ENCODE assay signal across 9 cellular contexts in genomic region chr7:143279186-143280098, GRCh38. TPM values are rescaled to one million over a fixed set of nuclear protein-coding genes. Genes with fewer than 3 reads are reported as not detected.
A peak's percentile ranks its signal among the peaks of the same experiment; 100 is the strongest.
DNase-seq lines count a peak whose midpoint lies in the region; ATAC-seq and TF ChIP-seq lines count a peak whose summit lies in the region.
"Had no signal": no experiment of that assay in that cellular context is flagged by ENCODE, and none has a peak within 500 bp of the region (broad histone marks: within the 10 kb centered on the region; RNA-seq: fewer than 3 reads in every experiment).

No MANE protein-coding gene starts in this region.

- peak overlapping the region; percentile 36 to 41 for H3K27ac ChIP-seq in prostate gland

- in situ Hi-C loops in GM13977 (cut with MboI; ENCODE audit: low pct_unique_long_range_greater_than_20kb, low sequenced_read_pairs, unreplicated experiment): no loop called here

- H3K4me3 ChIP-seq in fibroblast of pulmonary artery (replicated peaks; ENCODE audit: low read depth, low read length) (no peak overlapping the region), prostate gland (no peak overlapping the region)

- 31% methylated on average over 8 of the region's 8 CpGs for WGBS in prostate gland

- TF ChIP-seq CTCF in fibroblast of pulmonary artery (IDR thresholded peaks at IDR 0.05; ENCODE audit: low read length, missing control alignments) (no peak), prostate gland (IDR thresholded peaks at IDR 0.05) (no peak), GM13977 (IDR thresholded peaks at IDR 0.05; ENCODE audit: extremely low read depth, insufficient read depth, missing control alignments) (no peak)

- ATAC-seq in left colon: no peak
- ATAC-seq in HG03097 (IDR thresholded peaks at IDR 0.05; ENCODE audit: low FRiP score, unreplicated experiment): no peak

- DNase-seq in H4 (ENCODE audit: low spot score): peak; percentile 55
- peak; percentile 88 for DNase-seq in SW480 (ENCODE audit: low spot score)
- DNase-seq in fibroblast of pulmonary artery (ENCODE audit: low read depth): peak; percentile 94
- peak; percentile 40 for DNase-seq in prostate gland (ENCODE audit: low spot score)
- no peak for DNase-seq in 8988T
- no peak for DNase-seq in left colon
- no peak for DNase-seq in GM13977 (ENCODE audit: low spot score)

- no peaks in the 10 kb centered on the region for H3K9me3 ChIP-seq in prostate gland

- TF ChIP-seq POLR2A in prostate gland (IDR thresholded peaks at IDR 0.05): no peak

- intact Hi-C loops in prostate gland (cut with DNase I): no loop called here
- intact Hi-C loops in left colon (cut with DNase I, micrococcal nuclease): no loop called here

- no peaks in the 10 kb centered on the region for H3K27me3 ChIP-seq in prostate gland (replicated peaks; ENCODE audit: insufficient read depth)

- no peaks in the 10 kb centered on the region for H3K36me3 ChIP-seq in prostate gland

- no peaks in the 10 kb centered on the region for H3K4me1 ChIP-seq in prostate gland (replicated peaks)

RNA-seq across cellular contexts. Expression of gene TMEM139, which starts 5.3 kb away (rescaled TPM):
- total RNA-seq in H4 (2014; rRNA removed; shearing (Covaris generic)): 0.62 and 1.2 TPM in 2 replicates
- total RNA-seq in prostate gland (1 to 10 TPM in 1 of 2 donors, under 1 TPM in 1; 0.51 to 7.7 TPM), left colon (10 to 100 TPM; 21.8 to 54.1 TPM)

RNA-seq across cellular contexts. Expression of gene CASP2, which starts 8.7 kb away (rescaled TPM):
- 20.2 and 37.7 TPM in 2 replicates for total RNA-seq in H4 (2014; rRNA removed; shearing (Covaris generic))
- total RNA-seq in prostate gland (10 to 100 TPM; 19.6 to 20.2 TPM), left colon (10 to 100 TPM; 29.9 to 39.4 TPM)

RNA-seq across cellular contexts. Expression of gene GSTK1, which starts 16.2 kb away (rescaled TPM):
- total RNA-seq in H4 (2014; rRNA removed; shearing (Covaris generic)): 117 and 152 TPM in 2 replicates
- total RNA-seq in prostate gland: 100 to 1,000 TPM; 134 to 153 TPM
- total RNA-seq in left colon: 100 to 1,000 TPM; 290 to 349 TPM

RNA-seq across cellular contexts. Expression of gene CLCN1, which starts 36.5 kb away (rescaled TPM):
- total RNA-seq in H4 (2014; rRNA removed; shearing (Covaris generic)): not detected in 2 replicates
- total RNA-seq in prostate gland (under 1 TPM in 1 of 2 donors, not detected in 1; 0.23 TPM), left colon (not detected)

RNA-seq across cellular contexts. Expression of gene TAS2R40, which starts 57.6 kb away (rescaled TPM):
- not detected in 2 replicates for total RNA-seq in H4 (2014; rRNA removed; shearing (Covaris generic))
- not detected for total RNA-seq in prostate gland
- not detected for total RNA-seq in left colon
- total RNA-seq: mononuclear cell had no signal

Comparison
In these comparisons a context has a peak if more than half of its experiments do, and no peak if none do; other contexts are left out.
1. DNase-seq: peak in H4 (single experiment), SW480 (single experiment), fibroblast of pulmonary artery (single experiment) and prostate gland (single experiment); none in 8988T (single experiment), left colon (0 of 2) and GM13977 (single experiment).